In the genomic region with DNA sequence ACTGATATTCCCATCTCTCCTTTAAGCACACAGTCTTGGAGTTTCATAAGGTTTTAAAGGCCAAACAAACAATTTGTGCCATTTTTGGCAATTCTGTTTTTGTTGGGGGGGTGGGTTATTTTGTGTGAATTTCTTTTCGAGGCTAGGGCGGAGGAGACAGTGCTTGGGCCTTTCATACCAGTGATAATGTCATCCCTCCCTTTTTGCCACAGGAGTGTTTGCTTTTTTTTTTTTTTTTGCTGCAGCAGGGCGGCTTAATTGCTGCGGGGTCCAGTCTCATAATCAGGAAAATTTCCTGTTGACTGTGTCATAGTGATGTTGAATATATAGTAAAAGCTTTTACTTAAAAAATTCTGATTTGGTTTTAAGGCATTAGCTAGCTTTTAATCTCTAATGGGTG, we compare ENCODE assay signal across 8 cellular contexts. TPM values are rescaled to one million over a fixed set of nuclear protein-coding genes. Genes with fewer than 3 reads are reported as not detected.
DNase-seq lines count a peak whose midpoint lies in the region; ATAC-seq and TF ChIP-seq lines count a peak whose summit lies in the region.

No MANE protein-coding gene starts in this region.

- peaks cover 34 to 41% of the 10 kb centered on the region in 2 donors for H3K4me1 ChIP-seq in naive thymus-derived CD4-positive, alpha-beta T cell (ENCODE audit: control insufficient read depth in 2 of 2, insufficient read depth in 2 of 2, low read length in 2 of 2)

- DNase-seq in AG10803 (ENCODE audit: low read depth) (no peak), head of caudate nucleus (no peak), NCI-H2081 (lab: John Stamatoyannopoulos, UW) (no peak), amygdala (lab: John Stamatoyannopoulos, UW) (no peak)
- no peak for DNase-seq in central memory CD8-positive, alpha-beta T cell (ENCODE audit: low spot score in 2 of 2)
- no peak for DNase-seq in naive thymus-derived CD4-positive, alpha-beta T cell
- DNase-seq in activated CD4-positive, CD25-positive, alpha-beta regulatory T cell treated with anti-CD3 and anti-CD28 coated beads, Interleukin-2, amount 50 U/mL, for 72 hours = no peak

- CTCF ChIA-PET in naive thymus-derived CD4-positive, alpha-beta T cell (lab: Charles Lee) = no interaction called here

- H3K4me3 Mint-ChIP-seq in central memory CD8-positive, alpha-beta T cell = peak overlapping the region; percentile 87
- H3K4me3 Mint-ChIP-seq in naive thymus-derived CD4-positive, alpha-beta T cell = peak overlapping the region; percentile 87 to 97 (median 92)

- intact Hi-C loops in naive thymus-derived CD4-positive, alpha-beta T cell (cut with micrococcal nuclease) = loop anchor here (10.0 kb wide), 2 partner anchors 220 to 1040 kb away; a partner anchor contains a TSS
- intact Hi-C loops in head of caudate nucleus (cut with DNase I) = loop anchor here (10.0 kb wide), 2 partner anchors 80 to 120 kb away; a partner anchor contains a TSS

- H3K27ac Mint-ChIP-seq in central memory CD8-positive, alpha-beta T cell (ENCODE audit: low read depth) = peak overlapping the region; percentile 89
- H3K27ac Mint-ChIP-seq in naive thymus-derived CD4-positive, alpha-beta T cell = peak overlapping the region; percentile 85 to 96 (median 92)

- peak overlapping the region; percentile 91 for H3K4me3 ChIP-seq in AG10803 (ENCODE audit: low read length)
- H3K4me3 ChIP-seq in naive thymus-derived CD4-positive, alpha-beta T cell (ENCODE audit: low read length) = peak overlapping the region; percentile 67

- POLR2A ChIA-PET in naive thymus-derived CD4-positive, alpha-beta T cell (lab: Charles Lee) = interaction anchor here (0.5 to 1.2 kb wide), 6 partner anchors 11 to 292 kb away, joined by 3 to 4 read pairs (median 3); a partner anchor contains a TSS

- H3K4me1 Mint-ChIP-seq in central memory CD8-positive, alpha-beta T cell = peaks cover 44% of the 10 kb centered on the region
- H3K4me1 Mint-ChIP-seq in naive thymus-derived CD4-positive, alpha-beta T cell = peaks cover 34 to 58% (median 42%) of the 10 kb centered on the region in 7 donors

- H3K27me3 Mint-ChIP-seq in central memory CD8-positive, alpha-beta T cell = no peaks in the 10 kb centered on the region
- no peaks in the 10 kb centered on the region for H3K27me3 Mint-ChIP-seq in naive thymus-derived CD4-positive, alpha-beta T cell

- no peak for TF ChIP-seq CTCF in AG10803 (conservative IDR thresholded peaks at IDR 0.05; ENCODE audit: low read length)

- H3K9me3 Mint-ChIP-seq in central memory CD8-positive, alpha-beta T cell = no peaks in the 10 kb centered on the region
- H3K9me3 Mint-ChIP-seq in naive thymus-derived CD4-positive, alpha-beta T cell = no peaks in the 10 kb centered on the region

- H3K27me3 ChIP-seq in naive thymus-derived CD4-positive, alpha-beta T cell (ENCODE audit: control insufficient read depth in 2 of 2, insufficient read depth in 2 of 2, low read length in 2 of 2) = no peaks in the 10 kb centered on the region

- peak overlapping the region; percentile 99 for H3K27ac ChIP-seq in KOPT-K1 (ENCODE audit: low read depth, low read length, poor library complexity, severe bottlenecking)
- peak overlapping the region; percentile 90 for H3K27ac ChIP-seq in naive thymus-derived CD4-positive, alpha-beta T cell (ENCODE audit: low read depth, low read length)

- H3K36me3 ChIP-seq in KOPT-K1 (ENCODE audit: insufficient read depth, low read length) = 0 out of 2 replicates have a peak, but pooled peaks cover 7% of the 10 kb centered on the region
- peaks cover 0 to 11% (median 0%) of the 10 kb centered on the region in 3 experiments for H3K36me3 ChIP-seq in naive thymus-derived CD4-positive, alpha-beta T cell (ENCODE audit: control insufficient read depth in 2 of 3, insufficient read depth in 3 of 3, low read length in 3 of 3)

- ATAC-seq in central memory CD8-positive, alpha-beta T cell (replicated peaks; ENCODE audit: extremely low read depth, poor library complexity, severe bottlenecking) = no peak
- ATAC-seq in naive thymus-derived CD4-positive, alpha-beta T cell = no peak

- peaks cover 13% of the 10 kb centered on the region for H3K36me3 Mint-ChIP-seq in central memory CD8-positive, alpha-beta T cell (ENCODE audit: insufficient read depth)
- peaks cover 0 to 14% (median 4%) of the 10 kb centered on the region in 5 donors for H3K36me3 Mint-ChIP-seq in naive thymus-derived CD4-positive, alpha-beta T cell

- H3K9me3 ChIP-seq in KOPT-K1 (ENCODE audit: insufficient read depth, low read length, poor library complexity, severe bottlenecking) = no peaks in the 10 kb centered on the region
- H3K9me3 ChIP-seq in naive thymus-derived CD4-positive, alpha-beta T cell (ENCODE audit: control insufficient read depth in 2 of 3, low read length in 3 of 3) = no peaks in the 10 kb centered on the region

RNA-seq across cellular contexts. Expression of a gene that starts 1.7 kb away (rescaled TPM):
- 100 to 1,000 TPM; 112 to 156 (median 140) TPM for total RNA-seq in naive thymus-derived CD4-positive, alpha-beta T cell
- polyA plus RNA-seq in naive thymus-derived CD4-positive, alpha-beta T cell = 10 to 100 TPM; 15.8 to 16.8 TPM
